18 cellular contexts compared by ENCODE assay signal in genomic region chr3:123282461-123282860, GRCh38.
"Had no signal": no experiment of that assay in that cellular context is flagged by ENCODE, and none has a peak within 500 bp of the region (broad histone marks: within the 10 kb centered on the region; RNA-seq: fewer than 3 reads in every experiment).

No MANE protein-coding gene starts in this region.

- ATAC-seq: esophagus mucosa; left ventricle myocardium superior; sciatic nerve; stimulated activated effector memory CD8-positive, alpha-beta T cell treated with anti-CD3 and anti-CD28 coated beads, Interleukin-12 subunit alpha, Interleukin-12 subunit beta, amount 100 ng/mL, for 72 hours; stimulated activated naive CD8-positive, alpha-beta T cell treated with anti-CD3 and anti-CD28 coated beads, Interleukin-15, amount 100 ng/mL, for 72 hours had no signal

- H3K9me3 Mint-ChIP-seq: activated naive CD4-positive, alpha-beta T cell treated with anti-CD3 and anti-CD28 coated beads, Interleukin-2, amount 50 U/mL, for 24 hours; brain; natural killer cell treated with Interleukin-12 subunit alpha and Interleukin-12 subunit beta and Interleukin-15 and Interleukin-18, amount 100 ng/mL, for 72 hours; stimulated activated naive CD8-positive, alpha-beta T cell treated with anti-CD3 and anti-CD28 coated beads, Interleukin-15, amount 100 ng/mL, for 72 hours had no signal

- H3K4me3 Mint-ChIP-seq: activated naive CD4-positive, alpha-beta T cell treated with anti-CD3 and anti-CD28 coated beads, Interleukin-2, amount 50 U/mL, for 24 hours; brain; natural killer cell treated with Interleukin-12 subunit alpha and Interleukin-12 subunit beta and Interleukin-15 and Interleukin-18, amount 100 ng/mL, for 72 hours; stimulated activated effector memory CD8-positive, alpha-beta T cell treated with anti-CD3 and anti-CD28 coated beads, Interleukin-12 subunit alpha, Interleukin-12 subunit beta, amount 100 ng/mL, for 72 hours; stimulated activated naive CD8-positive, alpha-beta T cell treated with anti-CD3 and anti-CD28 coated beads, Interleukin-15, amount 100 ng/mL, for 72 hours had no signal

- H3K4me3 ChIP-seq: tibial artery had no signal

- H3K27ac Mint-ChIP-seq: activated naive CD4-positive, alpha-beta T cell treated with anti-CD3 and anti-CD28 coated beads, Interleukin-2, amount 50 U/mL, for 24 hours; brain; natural killer cell treated with Interleukin-12 subunit alpha and Interleukin-12 subunit beta and Interleukin-15 and Interleukin-18, amount 100 ng/mL, for 72 hours had no signal

- H3K9me3 ChIP-seq: tibial artery had no signal

- H3K27me3 ChIP-seq: tibial artery had no signal

- H3K27me3 Mint-ChIP-seq: activated naive CD4-positive, alpha-beta T cell treated with anti-CD3 and anti-CD28 coated beads, Interleukin-2, amount 50 U/mL, for 24 hours; brain; natural killer cell treated with Interleukin-12 subunit alpha and Interleukin-12 subunit beta and Interleukin-15 and Interleukin-18, amount 100 ng/mL, for 72 hours; stimulated activated naive CD8-positive, alpha-beta T cell treated with anti-CD3 and anti-CD28 coated beads, Interleukin-15, amount 100 ng/mL, for 72 hours had no signal

- H3K4me1 ChIP-seq: tibial artery had no signal

- H3K4me1 Mint-ChIP-seq: activated naive CD4-positive, alpha-beta T cell treated with anti-CD3 and anti-CD28 coated beads, Interleukin-2, amount 50 U/mL, for 24 hours; brain; stimulated activated naive CD8-positive, alpha-beta T cell treated with anti-CD3 and anti-CD28 coated beads, Interleukin-15, amount 100 ng/mL, for 72 hours had no signal

- H3K27ac ChIP-seq: tibial artery had no signal

- DNase-seq: activated CD4-positive, alpha-beta T cell treated with anti-CD3 and anti-CD28 coated beads, Interleukin-2, amount 50 U/mL, for 4 hours; activated gamma-delta T cell treated with Interleukin-2 at 50 U/mL for 16 hours; activated T-cell treated with anti-CD3 and anti-CD28 coated beads, Interleukin-2, amount 50 U/mL, for 1 hour; aorta; central memory CD4-positive, alpha-beta T cell; effector memory CD4-positive, alpha-beta T cell; hippocampal formation; left ventricle myocardium superior; small intestine; stimulated activated naive CD8-positive, alpha-beta T cell treated with anti-CD3 and anti-CD28 coated beads, Interleukin-15, amount 100 ng/mL, for 72 hours; T-helper 9 cell had no signal

- H3K36me3 Mint-ChIP-seq: activated naive CD4-positive, alpha-beta T cell treated with anti-CD3 and anti-CD28 coated beads, Interleukin-2, amount 50 U/mL, for 24 hours; natural killer cell treated with Interleukin-12 subunit alpha and Interleukin-12 subunit beta and Interleukin-15 and Interleukin-18, amount 100 ng/mL, for 72 hours; stimulated activated effector memory CD8-positive, alpha-beta T cell treated with anti-CD3 and anti-CD28 coated beads, Interleukin-12 subunit alpha, Interleukin-12 subunit beta, amount 100 ng/mL, for 72 hours had no signal
